Comparison of ENCODE assay signal across 18 cellular contexts in the genomic region with DNA sequence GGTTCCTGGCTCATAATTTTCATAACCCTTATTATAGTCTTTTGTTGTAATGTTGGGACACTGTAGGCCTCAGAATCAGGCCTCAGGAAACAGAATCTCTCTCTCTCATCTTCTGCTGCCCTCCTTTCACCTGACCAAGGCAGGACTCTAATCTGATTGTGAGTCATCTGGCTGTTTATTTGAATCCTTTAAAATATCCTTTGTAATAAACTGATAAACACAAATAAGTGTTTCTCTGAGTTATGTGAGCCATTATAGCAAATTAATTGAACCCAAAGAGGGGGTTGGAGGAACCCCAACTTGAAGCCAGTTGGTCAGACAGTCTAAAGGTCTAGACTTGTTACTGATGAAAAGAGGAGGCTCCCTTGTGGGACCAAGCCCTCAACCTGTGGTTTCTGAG. TPM values are rescaled to one million over a fixed set of nuclear protein-coding genes. Genes with fewer than 3 reads are reported as not detected.
DNase-seq lines count a peak whose midpoint lies in the region; ATAC-seq and TF ChIP-seq lines count a peak whose summit lies in the region.
"Had no signal": no experiment of that assay in that cellular context is flagged by ENCODE, and none has a peak within 500 bp of the region (broad histone marks: within the 10 kb centered on the region; RNA-seq: fewer than 3 reads in every experiment).

No MANE protein-coding gene starts in this region.

- no peaks in the 10 kb centered on the region for H3K27me3 Mint-ChIP-seq in brain

- H3K9me3 Mint-ChIP-seq in brain: no peaks in the 10 kb centered on the region

- DNase-seq in A172 (ENCODE audit: low spot score) (peak; percentile 28), NCI-H82 treated with DMSO at 0.1 percent for 48 hours (lab: John Stamatoyannopoulos, UW; ENCODE audit: unreplicated experiment) (peak; percentile 27), foreskin keratinocyte (no peak), hippocampal formation (lab: John Stamatoyannopoulos, UW) (no peak), ACHN (no peak)
- DNase-seq: 8988T; COR-L47; Karpas-422; MV-4-11; NCI-H1436; NCI-H2227 treated with DMSO at 0.1 percent for 48 hours; NCI-H526; NK-92 treated with Interleukin-12 subunit alpha and Interleukin-12 subunit beta, amount 100 ng/mL, for 24 hours had no signal

- H3K27me3 ChIP-seq in layer of hippocampus (ENCODE audit: control insufficient read depth, insufficient read depth, low read length): no peaks in the 10 kb centered on the region
- H3K27me3 ChIP-seq in foreskin keratinocyte: no peaks in the 10 kb centered on the region

- no peaks in the 10 kb centered on the region for H3K36me3 Mint-ChIP-seq in brain

- no peak overlapping the region for H3K4me3 Mint-ChIP-seq in brain

- H3K27ac ChIP-seq in layer of hippocampus (ENCODE audit: low read depth, low read length) (peak overlapping the region; percentile 71), foreskin keratinocyte (no peak overlapping the region)
- H3K27ac ChIP-seq: C4-2B had no signal

- peaks cover 3% of the 10 kb centered on the region for H3K4me1 ChIP-seq in foreskin keratinocyte

- TF ChIP-seq CTCF in brain (conservative IDR thresholded peaks at IDR 0.05) (no peak), foreskin keratinocyte (conservative IDR thresholded peaks at IDR 0.05) (no peak)

- peak overlapping the region in 3 of 5 experiments; percentile 40 to 88 (median 71) for H3K27ac Mint-ChIP-seq in brain

- peaks cover 37% of the 10 kb centered on the region for H3K4me1 Mint-ChIP-seq in brain

- in situ Hi-C loops in ACHN (cut with HindIII; ENCODE audit: low pct_ligation_motif_present, low pct_unique_long_range_greater_than_20kb, low sequenced_read_pairs): no loop called here

- no peak for ATAC-seq in HG03095 (IDR thresholded peaks at IDR 0.05; ENCODE audit: unreplicated experiment)
- ATAC-seq in foreskin keratinocyte: no peak
- ATAC-seq: HepG2 had no signal

RNA-seq across cellular contexts. Expression of gene ACER3, which starts 30.6 kb away (rescaled TPM):
- total RNA-seq in A172 (2014; rRNA removed; shearing (Covaris generic)): 17.9 and 18.3 TPM in 2 replicates
- 6.4 TPM for polyA plus RNA-seq in brain (ENCODE audit: insufficient read depth, low read depth, low replicate concordance)
- total RNA-seq in foreskin keratinocyte: 23.1 and 30.8 TPM in 2 replicates
- polyA plus RNA-seq in foreskin keratinocyte: 9.8 and 14.7 TPM in 2 replicates

Comparison
In these comparisons a context has a peak if more than half of its experiments do, and no peak if none do; other contexts are left out.
1. DNase-seq: peak in A172 (single experiment) and NCI-H82 treated with DMSO at 0.1 percent for 48 hours (single experiment); none in foreskin keratinocyte (0 of 2), hippocampal formation (0 of 2) and ACHN (single experiment).